In genomic region chr22:37849089-37849751, GRCh38 we compare ENCODE assay signal across 8 cellular contexts. TPM values are rescaled to one million over a fixed set of nuclear protein-coding genes. Genes with fewer than 3 reads are reported as not detected.
DNase-seq lines count a peak whose midpoint lies in the region; ATAC-seq, FAIRE-seq and TF ChIP-seq lines count a peak whose summit lies in the region.

EIF3L (plus strand) TSS chr22:37849419; CDS start chr22:37849450, 31 bp downstream.

- DNase-seq in NCI-H1048 (lab: John Stamatoyannopoulos, UW), result peak; percentile 88
- peak; percentile 88 for DNase-seq in activated naive CD8-positive, alpha-beta T cell treated with anti-CD3 and anti-CD28 coated beads, Interleukin-2, amount 10 ng/mL, durations not matched to agents 7 days and 5 days
- peak; percentile 85 to 98 (median 94) for DNase-seq in head of caudate nucleus
- peak; percentile 96 for DNase-seq in osteocyte (ENCODE audit: extremely low spot score, unreplicated experiment)
- peak; percentile 29 for DNase-seq in thoracic aorta (ENCODE audit: low spot score)

- FAIRE-seq in G401.6 (lab: Jason Lieb, UNC), result peak; percentile 72

- TF ChIP-seq CTCF in HEK293 (tag by site-specific recombination; IDR thresholded peaks at IDR 0.05) (no peak), SU-DHL-6 (IDR thresholded peaks at IDR 0.05; ENCODE audit: insufficient read depth, low read length, poor library complexity, severe bottlenecking) (no peak), osteocyte (IDR thresholded peaks at IDR 0.05) (no peak), thoracic aorta (IDR thresholded peaks at IDR 0.05) (no peak)

- no peaks in the 10 kb centered on the region for H3K9me2 ChIP-seq in SU-DHL-6 (replicated peaks; ENCODE audit: insufficient read depth, low read length)

- peak within 1 kb of the TSS; percentile 95 for H3K27ac Mint-ChIP-seq in activated naive CD8-positive, alpha-beta T cell treated with anti-CD3 and anti-CD28 coated beads, Interleukin-2, amount 10 ng/mL, durations not matched to agents 7 days and 5 days
- H3K27ac Mint-ChIP-seq in osteocyte (ENCODE audit: unreplicated experiment), result peak within 1 kb of the TSS; percentile 99

- peak within 1 kb of the TSS; percentile 75 for H3K27ac ChIP-seq in HEK293 (ENCODE audit: extremely low read depth, low read depth, low read length)
- peak within 1 kb of the TSS; percentile 57 for H3K27ac ChIP-seq in SU-DHL-6 (ENCODE audit: low read depth, low read length)
- peak within 1 kb of the TSS; percentile 80 to 88 for H3K27ac ChIP-seq in thoracic aorta

- peaks cover 2% of the 10 kb centered on the region; the same call in 1 of the 2 replicates for H3K4me1 ChIP-seq in HEK293 (ENCODE audit: control insufficient read depth, insufficient read depth, low read length)
- H3K4me1 ChIP-seq in thoracic aorta (ENCODE audit: control insufficient read depth in 1 of 2, low read depth in 2 of 2), result peaks cover 12 to 26% of the 10 kb centered on the region in 2 donors

- peak within 1 kb of the TSS; percentile 97 for H3K4me2 ChIP-seq in SU-DHL-6 (ENCODE audit: low read depth, low read length, poor library complexity, severe bottlenecking)

- peaks cover 59% of the 10 kb centered on the region for H3K79me2 ChIP-seq in SU-DHL-6 (ENCODE audit: insufficient read depth, low read length)

- H3K9me3 ChIP-seq in HEK293 (ENCODE audit: control insufficient read depth, insufficient read depth, low read depth, low read length), result no peaks in the 10 kb centered on the region
- no peaks in the 10 kb centered on the region for H3K9me3 ChIP-seq in SU-DHL-6 (ENCODE audit: insufficient read depth, low read length)
- no peaks in the 10 kb centered on the region for H3K9me3 ChIP-seq in thoracic aorta

- CTCF ChIA-PET in HEK293 (lab: Yijun Ruan, JAX), result interaction anchor here (1.4 to 1.5 kb wide), 2 partner anchors 14 to 31 kb away, joined by 14 to 15 read pairs; no protein-coding TSS in a partner anchor

- intact Hi-C loops in head of caudate nucleus (cut with DNase I), result loop anchor here (5.0 kb wide), 1 partner anchor 42 kb away; the partner anchor contains the start of gene GCAT

- H3K4me3 ChIP-seq in HEK293 (ENCODE audit: low read depth, low read length), result peak within 1 kb of the TSS; percentile 82
- peak within 1 kb of the TSS; percentile 93 for H3K4me3 ChIP-seq in SU-DHL-6 (ENCODE audit: insufficient read depth, low read length, poor library complexity, severe bottlenecking)
- peak within 1 kb of the TSS; percentile 82 for H3K4me3 ChIP-seq in thoracic aorta

- H3K27me3 ChIP-seq in SU-DHL-6 (ENCODE audit: low read length) (no peaks in the 10 kb centered on the region), thoracic aorta (replicated peaks; ENCODE audit: insufficient read depth) (no peaks in the 10 kb centered on the region)

- peaks cover 30% of the 10 kb centered on the region for H3K4me1 Mint-ChIP-seq in activated naive CD8-positive, alpha-beta T cell treated with anti-CD3 and anti-CD28 coated beads, Interleukin-2, amount 10 ng/mL, durations not matched to agents 7 days and 5 days
- H3K4me1 Mint-ChIP-seq in osteocyte (ENCODE audit: unreplicated experiment), result peaks cover 26% of the 10 kb centered on the region

- POLR2A ChIA-PET in HEK293 (lab: Yijun Ruan, JAX), result interaction anchor here (0.6 to 1.6 kb wide), 6 partner anchors 10 to 191 kb away, joined by 3 to 8 read pairs (median 4); partner anchors contain the start of genes GCAT and PDXP
- POLR2A ChIA-PET in activated naive CD8-positive, alpha-beta T cell treated with anti-CD3 and anti-CD28 coated beads, Interleukin-2, amount 10 ng/mL, durations not matched to agents 7 days and 5 days (lab: Charles Lee), result interaction anchor here (1.1 kb wide), 1 partner anchor 25 kb away, joined by 3 read pairs; no protein-coding TSS in a partner anchor

- H3K9me3 Mint-ChIP-seq in activated naive CD8-positive, alpha-beta T cell treated with anti-CD3 and anti-CD28 coated beads, Interleukin-2, amount 10 ng/mL, durations not matched to agents 7 days and 5 days, result no peaks in the 10 kb centered on the region
- H3K9me3 Mint-ChIP-seq in osteocyte (ENCODE audit: unreplicated experiment), result no peaks in the 10 kb centered on the region

- H2AFZ ChIP-seq in SU-DHL-6 (ENCODE audit: low read depth, low read length, severe bottlenecking), result peak within 1 kb of the TSS; percentile 88

- peak; percentile 73 for ATAC-seq in activated naive CD8-positive, alpha-beta T cell treated with anti-CD3 and anti-CD28 coated beads, Interleukin-2, amount 10 ng/mL, durations not matched to agents 7 days and 5 days (ENCODE audit: low read depth)
- no peak for ATAC-seq in thoracic aorta (ENCODE audit: insufficient number of reproducible peaks, low FRiP score, low read depth)

- H3K4me3 Mint-ChIP-seq in activated naive CD8-positive, alpha-beta T cell treated with anti-CD3 and anti-CD28 coated beads, Interleukin-2, amount 10 ng/mL, durations not matched to agents 7 days and 5 days, result peak within 1 kb of the TSS; percentile 93
- H3K4me3 Mint-ChIP-seq in osteocyte (ENCODE audit: unreplicated experiment), result peak within 1 kb of the TSS; percentile 98

- H3F3A ChIP-seq in SU-DHL-6 (ENCODE audit: insufficient read depth), result peaks cover 14% of the 10 kb centered on the region

- H3K36me3 Mint-ChIP-seq in activated naive CD8-positive, alpha-beta T cell treated with anti-CD3 and anti-CD28 coated beads, Interleukin-2, amount 10 ng/mL, durations not matched to agents 7 days and 5 days, result peaks cover 21% of the 10 kb centered on the region
- peaks cover 23% of the 10 kb centered on the region for H3K36me3 Mint-ChIP-seq in osteocyte (ENCODE audit: unreplicated experiment)

- no peaks in the 10 kb centered on the region for H3K27me3 Mint-ChIP-seq in activated naive CD8-positive, alpha-beta T cell treated with anti-CD3 and anti-CD28 coated beads, Interleukin-2, amount 10 ng/mL, durations not matched to agents 7 days and 5 days
- H3K27me3 Mint-ChIP-seq in osteocyte (ENCODE audit: unreplicated experiment), result no peaks in the 10 kb centered on the region

- H3K36me3 ChIP-seq in HEK293 (ENCODE audit: control insufficient read depth in 2 of 2, insufficient read depth in 1 of 2, low read length in 2 of 2) (peaks cover 30 to 42% of the 10 kb centered on the region in 2 experiments), SU-DHL-6 (ENCODE audit: low read length) (peaks cover 17% of the 10 kb centered on the region), thoracic aorta (peaks cover 13% of the 10 kb centered on the region)

- no peaks in the 10 kb centered on the region; the same call in 1 of the 2 replicates for H4K20me1 ChIP-seq in SU-DHL-6 (ENCODE audit: low read depth, low read length)

- H3K9ac ChIP-seq in SU-DHL-6 (ENCODE audit: low read length), result peak within 1 kb of the TSS; percentile 91

TF ChIP-seq in HEK293, 187 proteins besides CTCF, POLR2A, EP300 and RAD21 (continues in another document):
- TF ChIP-seq, protein P1, sequence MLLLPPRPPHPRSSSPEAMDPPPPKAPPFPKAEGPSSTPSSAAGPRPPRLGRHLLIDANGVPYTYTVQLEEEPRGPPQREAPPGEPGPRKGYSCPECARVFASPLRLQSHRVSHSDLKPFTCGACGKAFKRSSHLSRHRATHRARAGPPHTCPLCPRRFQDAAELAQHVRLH (tag by site-specific recombination; IDR thresholded peaks at IDR 0.05), result peak; percentile 84
- TF ChIP-seq GLIS1 (tag by site-specific recombination; IDR thresholded peaks at IDR 0.05), result 0 out of 2 replicates have a peak, but pooled peaks have one; percentile 11
- TF ChIP-seq KLF1 (tag by site-specific recombination; IDR thresholded peaks at IDR 0.05), result peak; percentile 29; the same call in 1 of the 2 replicates
- TF ChIP-seq YY1 (tag by site-specific recombination; IDR thresholded peaks at IDR 0.05), result peak; percentile 88
- no peak for TF ChIP-seq ZNF48 (tag by site-specific recombination; IDR thresholded peaks at IDR 0.05)
- TF ChIP-seq ZNF785 (tag by site-specific recombination; IDR thresholded peaks at IDR 0.05), result 0 out of 2 replicates have a peak, but pooled peaks have one; percentile 31
- no peak for TF ChIP-seq ZNF707 (tag by site-specific recombination; IDR thresholded peaks at IDR 0.05)
- peak; percentile 97 for TF ChIP-seq ZNF76 (tag by site-specific recombination; IDR thresholded peaks at IDR 0.05; ENCODE audit: borderline replicate concordance, low read depth)
- peak; percentile 17 for TF ChIP-seq EGR2 (tag by site-specific recombination; IDR thresholded peaks at IDR 0.05; ENCODE audit: low read depth)
- TF ChIP-seq ZNF629 (tag by site-specific recombination; IDR thresholded peaks at IDR 0.05), result peak; percentile 66
- TF ChIP-seq KLF16 (tag by site-specific recombination; IDR thresholded peaks at IDR 0.05), result peak; percentile 43; the same call in 1 of the 2 replicates
- TF ChIP-seq ZNF600 (tag by site-specific recombination; IDR thresholded peaks at IDR 0.05), result peak; percentile 74; the same call in 1 of the 2 replicates
- 0 out of 2 replicates have a peak, but pooled peaks have one; percentile 8 for TF ChIP-seq ZSCAN16 (tag by site-specific recombination; IDR thresholded peaks at IDR 0.05)
- 0 out of 2 replicates have a peak, but pooled peaks have one; percentile 23 for TF ChIP-seq ZBTB21 (tag by site-specific recombination; IDR thresholded peaks at IDR 0.05)
- peak; percentile 12; the same call in 1 of the 2 replicates for TF ChIP-seq BCL11B (tag by site-specific recombination; IDR thresholded peaks at IDR 0.05; ENCODE audit: low read depth)
- TF ChIP-seq SP3 (tag by site-specific recombination; IDR thresholded peaks at IDR 0.05), result peak; percentile 67

RNA-seq across cellular contexts. Expression of gene EIF3L, which starts in this region (rescaled TPM):
- 100 to 1,000 TPM; 328 to 368 TPM for total RNA-seq in activated naive CD8-positive, alpha-beta T cell treated with anti-CD3 and anti-CD28 coated beads, Interleukin-2, amount 10 ng/mL, durations not matched to agents 7 days and 5 days
- 435 and 452 TPM in 2 replicates for total RNA-seq in osteocyte
- 100 to 1,000 TPM; 224 to 226 TPM for total RNA-seq in thoracic aorta

Comparison
In these comparisons a context has a peak if more than half of its experiments do, and no peak if none do; other contexts are left out.
1. DNase-seq: peak in every context shown above with its lines; median percentile 96 in osteocyte; 94 in head of caudate nucleus; 88 in NCI-H1048; 88 in activated naive CD8-positive, alpha-beta T cell treated with anti-CD3 and anti-CD28 coated beads, Interleukin-2, amount 10 ng/mL, durations not matched to agents 7 days and 5 days; 29 in thoracic aorta.